36 cellular contexts compared by ENCODE assay signal in the genomic region with DNA sequence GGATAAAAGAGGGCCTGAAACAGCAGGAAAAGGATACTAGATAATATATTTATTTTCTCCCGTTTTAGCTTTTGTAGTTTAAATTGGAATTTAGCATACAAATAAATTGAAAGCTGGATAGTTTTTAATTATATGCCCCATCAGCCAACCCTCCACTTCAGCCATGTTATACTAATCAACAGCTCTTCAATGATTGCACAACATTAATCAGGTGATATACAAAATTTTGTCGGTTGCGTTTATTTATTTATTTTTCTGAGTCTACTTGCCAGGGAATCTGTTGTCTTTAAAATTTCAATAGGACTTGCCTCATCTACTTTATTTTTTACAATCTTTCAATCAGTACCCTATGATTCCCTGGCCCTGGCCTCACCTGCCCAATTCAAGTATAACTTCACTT. TPM values are rescaled to one million over a fixed set of nuclear protein-coding genes. Genes with fewer than 3 reads are reported as not detected.
DNase-seq lines count a peak whose midpoint lies in the region; ATAC-seq and TF ChIP-seq lines count a peak whose summit lies in the region.
"Had no signal": no experiment of that assay in that cellular context is flagged by ENCODE, and none has a peak within 500 bp of the region (broad histone marks: within the 10 kb centered on the region; RNA-seq: fewer than 3 reads in every experiment).

No MANE protein-coding gene starts in this region.

- no peaks in the 10 kb centered on the region for H3K36me3 ChIP-seq in GM23338 (ENCODE audit: insufficient read depth)
- no peaks in the 10 kb centered on the region for H3K36me3 ChIP-seq in IMR-90 (ENCODE audit: control insufficient read depth, insufficient read depth, low read length)
- H3K36me3 ChIP-seq: BE2C; BLaER1; BLaER1 treated with 17β-estradiol and CSF1 and Interleukin-3, amounts not matched to agents 10 nM and 100 nM had no signal

- 0 out of 2 replicates have a peak overlapping the region, but pooled peaks have one; percentile 69 for H3K4me2 ChIP-seq in GM23338
- no peak overlapping the region for H3K4me2 ChIP-seq in IMR-90 (ENCODE audit: low read depth, low read length)
- H3K4me2 ChIP-seq: A549; BLaER1; BLaER1 treated with 17β-estradiol and CSF1 and Interleukin-3, amounts not matched to agents 10 nM and 100 nM had no signal

- H3K9me1 ChIP-seq in IMR-90 (ENCODE audit: insufficient read depth, low read length): no peaks in the 10 kb centered on the region

- peaks cover 14 to 25% of the 10 kb centered on the region in 2 donors for H3K4me1 Mint-ChIP-seq in natural killer cell treated with Interleukin-12 subunit alpha and Interleukin-12 subunit beta and Interleukin-15 and Interleukin-18, amount 100 ng/mL, for 72 hours (ENCODE audit: low read depth in 2 of 2)
- H3K4me1 Mint-ChIP-seq in natural killer cell: peaks cover 0 to 12% of the 10 kb centered on the region in 2 donors
- peaks cover 78% of the 10 kb centered on the region for H3K4me1 Mint-ChIP-seq in GM23338
- H3K4me1 Mint-ChIP-seq: B cell; CD4-positive, alpha-beta memory T cell; CD4-positive, CD25-positive, alpha-beta regulatory T cell; CD8-positive, alpha-beta memory T cell had no signal

- H2AK9ac ChIP-seq in IMR-90 (replicated peaks; ENCODE audit: low read depth, low read length, poor library complexity): no peak overlapping the region

- no peak for ATAC-seq in natural killer cell treated with Interleukin-12 subunit alpha and Interleukin-12 subunit beta and Interleukin-15 and Interleukin-18, amount 100 ng/mL, for 72 hours
- ATAC-seq in natural killer cell: no peak
- ATAC-seq in GM23338: no peak
- ATAC-seq in IMR-90 (ENCODE audit: low read depth): no peak
- ATAC-seq: A549; CD8-positive, alpha-beta T cell had no signal

- no peaks in the 10 kb centered on the region for H3K9me3 Mint-ChIP-seq in natural killer cell treated with Interleukin-12 subunit alpha and Interleukin-12 subunit beta and Interleukin-15 and Interleukin-18, amount 100 ng/mL, for 72 hours
- no peaks in the 10 kb centered on the region for H3K9me3 Mint-ChIP-seq in natural killer cell
- H3K9me3 Mint-ChIP-seq in GM23338: no peaks in the 10 kb centered on the region
- H3K9me3 Mint-ChIP-seq: CD4-positive, alpha-beta memory T cell; CD4-positive, alpha-beta T cell; CD8-positive, alpha-beta memory T cell; CD8-positive, alpha-beta T cell had no signal

- H3K9me3 ChIP-seq in IMR-90 (ENCODE audit: control insufficient read depth, insufficient read depth, low read length): no peaks in the 10 kb centered on the region
- H3K9me3 ChIP-seq: A549; BE2C; BLaER1; BLaER1 treated with 17β-estradiol and CSF1 and Interleukin-3, amounts not matched to agents 10 nM and 100 nM; Caco-2 had no signal

- no peak for TF ChIP-seq POLR2A in IMR-90 (IDR thresholded peaks at IDR 0.05; ENCODE audit: low read depth, low read length)

- H3K4me3 ChIP-seq in GM23338: no peak overlapping the region
- no peak overlapping the region for H3K4me3 ChIP-seq in IMR-90 (ENCODE audit: insufficient read depth, low read depth, low read length)
- H3K4me3 ChIP-seq: A549; BLaER1; BLaER1 treated with 17β-estradiol and CSF1 and Interleukin-3, amounts not matched to agents 10 nM and 100 nM had no signal

- H3K79me2 ChIP-seq in GM23338 (replicated peaks; ENCODE audit: insufficient read depth): no peaks in the 10 kb centered on the region; the same call in 1 of the 2 replicates

- H3K4ac ChIP-seq in IMR-90 (ENCODE audit: low read depth, low read length): no peak overlapping the region

- peak overlapping the region; percentile 52 to 85 for H3K27ac Mint-ChIP-seq in natural killer cell treated with Interleukin-12 subunit alpha and Interleukin-12 subunit beta and Interleukin-15 and Interleukin-18, amount 100 ng/mL, for 72 hours
- H3K27ac Mint-ChIP-seq in natural killer cell: no peak overlapping the region
- 0 out of 2 replicates have a peak overlapping the region, but pooled peaks have one; percentile 20 for H3K27ac Mint-ChIP-seq in GM23338
- H3K27ac Mint-ChIP-seq: B cell; CD14-positive monocyte; CD4-positive, alpha-beta memory T cell; CD4-positive, alpha-beta T cell; CD4-positive, CD25-positive, alpha-beta regulatory T cell; CD8-positive, alpha-beta memory T cell; CD8-positive, alpha-beta T cell had no signal

- H3K79me1 ChIP-seq in IMR-90 (ENCODE audit: low read depth in 1 of 2, low read length in 2 of 2): no peaks in the 10 kb centered on the region

- H3K4me1 ChIP-seq in GM23338 (ENCODE audit: insufficient read depth): peaks cover 76% of the 10 kb centered on the region
- no peaks in the 10 kb centered on the region for H3K4me1 ChIP-seq in IMR-90 (ENCODE audit: control insufficient read depth, insufficient read depth, low read length)
- H3K4me1 ChIP-seq: A549, BE2C, BLaER1, Caco-2 had no signal

- H3K27ac ChIP-seq in GM23338 (ENCODE audit: low read depth) (no peak overlapping the region), IMR-90 (ENCODE audit: insufficient read depth, low read length) (no peak overlapping the region)
- H3K27ac ChIP-seq: 22Rv1; A549; BLaER1; BLaER1 treated with 17β-estradiol and CSF1 and Interleukin-3, amounts not matched to agents 10 nM and 100 nM; C4-2B had no signal

- no peak overlapping the region for H2AFZ ChIP-seq in GM23338
- H2AFZ ChIP-seq in IMR-90 (replicated peaks; ENCODE audit: low read length, poor library complexity): no peak overlapping the region

- H2BK15ac ChIP-seq in IMR-90 (ENCODE audit: low read depth, low read length): no peak overlapping the region

- no peak overlapping the region for H3K23ac ChIP-seq in IMR-90 (ENCODE audit: low read depth, low read length)

- no peak overlapping the region for H2BK20ac ChIP-seq in IMR-90 (ENCODE audit: low read depth, low read length)

- no peaks in the 10 kb centered on the region for H3F3A ChIP-seq in GM23338 (replicated peaks; ENCODE audit: low read depth)

- no peak overlapping the region for H2BK120ac ChIP-seq in IMR-90 (ENCODE audit: low read depth, low read length)

- in situ Hi-C loops in IMR-90 (cut with MboI; ENCODE audit: low sequenced_read_pairs): no loop called here

- H3K14ac ChIP-seq in IMR-90 (replicated peaks; ENCODE audit: low read depth, low read length): no peak overlapping the region

- no TSS peak for BruUV-seq in IMR-90 (replicated peaks; lab: Mats Ljungman, UMichigan)

- dilution Hi-C loops in IMR-90 (cut with HindIII; ENCODE audit: low sequenced_read_pairs, unreplicated experiment): no loop called here

- H3K36me3 Mint-ChIP-seq in natural killer cell treated with Interleukin-12 subunit alpha and Interleukin-12 subunit beta and Interleukin-15 and Interleukin-18, amount 100 ng/mL, for 72 hours: peaks cover 9% of the 10 kb centered on the region
- H3K36me3 Mint-ChIP-seq in natural killer cell (no peaks in the 10 kb centered on the region), GM23338 (ENCODE audit: low read depth) (no peaks in the 10 kb centered on the region)
- H3K36me3 Mint-ChIP-seq: CD14-positive monocyte; CD4-positive, alpha-beta memory T cell; CD4-positive, CD25-positive, alpha-beta regulatory T cell; CD8-positive, alpha-beta memory T cell; CD8-positive, alpha-beta T cell had no signal

- H4K20me1 ChIP-seq in GM23338 (replicated peaks; ENCODE audit: insufficient read depth) (no peaks in the 10 kb centered on the region), IMR-90 (ENCODE audit: insufficient read depth, low read length) (no peaks in the 10 kb centered on the region)
- H4K20me1 ChIP-seq: BLaER1; BLaER1 treated with 17β-estradiol and CSF1 and Interleukin-3, amounts not matched to agents 10 nM and 100 nM had no signal

- H4K8ac ChIP-seq in IMR-90 (ENCODE audit: low read depth in 2 of 2, low read length in 2 of 2): no peak overlapping the region

- no peak overlapping the region for H3K4me3 Mint-ChIP-seq in natural killer cell treated with Interleukin-12 subunit alpha and Interleukin-12 subunit beta and Interleukin-15 and Interleukin-18, amount 100 ng/mL, for 72 hours
- no peak overlapping the region for H3K4me3 Mint-ChIP-seq in natural killer cell
- no peak overlapping the region for H3K4me3 Mint-ChIP-seq in GM23338
- H3K4me3 Mint-ChIP-seq: B cell; CD14-positive monocyte; CD4-positive, alpha-beta memory T cell; CD4-positive, alpha-beta T cell; CD4-positive, CD25-positive, alpha-beta regulatory T cell; CD8-positive, alpha-beta memory T cell; CD8-positive, alpha-beta T cell had no signal

- intact Hi-C loops in natural killer cell (cut with micrococcal nuclease) (no loop called here), IMR-90 (cut with micrococcal nuclease) (no loop called here)

- POLR2A ChIA-PET in IMR-90 (lab: Charles Lee; ENCODE audit: unreplicated experiment): no interaction called here

- DNase-seq in natural killer cell treated with Interleukin-12 subunit alpha and Interleukin-12 subunit beta and Interleukin-15 and Interleukin-18, amount 100 ng/mL, for 72 hours (ENCODE audit: low spot score): no peak
- DNase-seq in natural killer cell (no peak), GM23338 (ENCODE audit: low spot score) (no peak), IMR-90 (no peak), NCI-H1930 (lab: John Stamatoyannopoulos, UW) (no peak), NCI-H526 treated with DMSO at 0.1 percent for 48 hours (lab: John Stamatoyannopoulos, UW) (no peak)
- DNase-seq: 8988T; ACHN; AML-193; BE2C; C1 segment of cervical spinal cord; Caco-2; Calu3; CD4-positive, alpha-beta memory T cell; CD4-positive, alpha-beta T cell; CD4-positive, CD25-positive, alpha-beta regulatory T cell; CD8-positive, alpha-beta memory T cell; CD8-positive, alpha-beta T cell; COR-L47; DMS 273 treated with DMSO at 0.1 percent for 48 hours; DMS153; DMS53; DMS79; DMS79 treated with DMSO at 0.1 percent for 48 hours; DND-41; EL had no signal

- no peak for TF ChIP-seq RAD21 in IMR-90 (IDR thresholded peaks at IDR 0.05; ENCODE audit: low read length)

- no peak overlapping the region for H3K18ac ChIP-seq in IMR-90 (ENCODE audit: low read depth, low read length)

- no peak overlapping the region for H2AK5ac ChIP-seq in IMR-90 (ENCODE audit: low read depth, low read length)

- H4K91ac ChIP-seq in IMR-90 (ENCODE audit: insufficient read depth, low read depth, low read length): no peak overlapping the region

- WGBS in IMR-90 (ENCODE audit: extremely low coverage in 2 of 2, insufficient read length in 1 of 2), 2 experiments: no CpG with 5 or more reads among the region's 3 CpGs

- no peak overlapping the region for H3K9ac ChIP-seq in IMR-90 (ENCODE audit: low read depth, low read length)
- H3K9ac ChIP-seq: BLaER1; BLaER1 treated with 17β-estradiol and CSF1 and Interleukin-3, amounts not matched to agents 10 nM and 100 nM had no signal

- H3K27me3 ChIP-seq in GM23338 (ENCODE audit: insufficient read depth) (no peaks in the 10 kb centered on the region), IMR-90 (ENCODE audit: control insufficient read depth, insufficient read depth, low read length) (peaks cover 4% of the 10 kb centered on the region)
- H3K27me3 ChIP-seq: BE2C had no signal

- TF ChIP-seq CTCF in natural killer cell (IDR thresholded peaks at IDR 0.05) (no peak), GM23338 (conservative IDR thresholded peaks at IDR 0.05; ENCODE audit: low read depth in 2 of 2) (no peak), IMR-90 (conservative IDR thresholded peaks at IDR 0.05; ENCODE audit: low read depth, low read length) (no peak)

- no peak overlapping the region for H2BK5ac ChIP-seq in IMR-90 (ENCODE audit: low read depth, low read length, poor library complexity, severe bottlenecking)

- no peak overlapping the region for H4K5ac ChIP-seq in IMR-90 (ENCODE audit: low read depth, low read length)

- peaks cover 13 to 24% of the 10 kb centered on the region in 2 donors for H3K27me3 Mint-ChIP-seq in natural killer cell treated with Interleukin-12 subunit alpha and Interleukin-12 subunit beta and Interleukin-15 and Interleukin-18, amount 100 ng/mL, for 72 hours
- peaks cover 2 to 44% of the 10 kb centered on the region in 2 donors for H3K27me3 Mint-ChIP-seq in natural killer cell (ENCODE audit: low read depth in 2 of 2)
- peaks cover 4% of the 10 kb centered on the region for H3K27me3 Mint-ChIP-seq in GM23338 (ENCODE audit: insufficient read depth, low read depth, poor library complexity)
- H3K27me3 Mint-ChIP-seq: B cell had no signal

- no peaks in the 10 kb centered on the region for H3K9me2 ChIP-seq in GM23338 (ENCODE audit: insufficient read depth)

- no peak overlapping the region for H3K56ac ChIP-seq in IMR-90 (ENCODE audit: extremely low read depth, insufficient read depth, low read length)

- CTCF ChIA-PET in IMR-90 (lab: Yijun Ruan, JAX): no interaction called here

RNA-seq across cellular contexts. Expression of a gene that starts 12.1 kb away (rescaled TPM):
- total RNA-seq in natural killer cell treated with Interleukin-12 subunit alpha and Interleukin-12 subunit beta and Interleukin-15 and Interleukin-18, amount 100 ng/mL, for 72 hours: 1 to 10 TPM; 2.7 to 4.1 TPM
- total RNA-seq in natural killer cell (10 to 100 TPM in 1 of 3 donors, 1 to 10 TPM in 2; 8.8 to 11.4 (median 9.7) TPM), IMR-90 (2012; rRNA removed) (not detected in 2 replicates)
- 8.1 and 8.9 TPM in 2 replicates for total RNA-seq in GM23338 (2014; rRNA removed; shearing (Covaris generic))
- polyA plus RNA-seq in GM23338 (2016; fragmentation: Nextera tagmentation; extraction: Ambion mirVana) (2.1 TPM in 2 replicates), IMR-90 (2012; rRNA removed) (not detected in 2 replicates)
- not detected in 2 replicates for polyA plus RNA-seq in IMR-90 (2012; cell fraction: cytosol; rRNA removed)
- polyA plus RNA-seq in IMR-90 (2012; cell fraction: nucleus; rRNA removed; ENCODE audit: low replicate concordance): not detected in 2 replicates
- total RNA-seq: A172; B cell; Calu3; CD4-positive, alpha-beta memory T cell; CD4-positive, alpha-beta T cell; CD4-positive, CD25-positive, alpha-beta regulatory T cell; CD8-positive, alpha-beta memory T cell; CD8-positive, alpha-beta T cell had no signal
- polyA plus RNA-seq: A549; AG04450; BJ; CD14-positive monocyte; CD4-positive, alpha-beta memory T cell; CD4-positive, CD25-positive, alpha-beta regulatory T cell; CD8-positive, alpha-beta memory T cell had no signal

Comparison
In these comparisons a context has a peak if more than half of its experiments do, and no peak if none do; other contexts are left out.
1. H3K27ac Mint-ChIP-seq: peak in natural killer cell treated with Interleukin-12 subunit alpha and Interleukin-12 subunit beta and Interleukin-15 and Interleukin-18, amount 100 ng/mL, for 72 hours (2 of 2) and GM23338 (single experiment); none in natural killer cell (0 of 2).